8 cellular contexts compared by ENCODE assay signal in genomic region chr4:99946346-99947189, GRCh38. TPM values are rescaled to one million over a fixed set of nuclear protein-coding genes. Genes with fewer than 3 reads are reported as not detected.
DNase-seq lines count a peak whose midpoint lies in the region; ATAC-seq and TF ChIP-seq lines count a peak whose summit lies in the region.

TSS of gene DNAJB14 (minus strand) at chr4:99946618. CDS start at chr4:99946571, 47 bp downstream.

- H3K27me3 ChIP-seq in MG63 = no peaks in the 10 kb centered on the region
- H3K27me3 ChIP-seq in heart right ventricle = no peaks in the 10 kb centered on the region
- H3K27me3 ChIP-seq in upper lobe of right lung = no peaks in the 10 kb centered on the region

- H3K4me3 ChIP-seq in MG63 = peak within 1 kb of the TSS; percentile 68
- peak within 1 kb of the TSS; percentile 75 to 99 (median 92) for H3K4me3 ChIP-seq in heart right ventricle
- peak within 1 kb of the TSS; percentile 99 for H3K4me3 ChIP-seq in upper lobe of right lung

- POLR2A ChIA-PET in T-cell (lab: Charles Lee) = interaction anchor here (0.5 to 3.9 kb wide), 10 partner anchors 19 to 1288 kb away, joined by 3 to 27 read pairs (median 3); partner anchors contain the start of genes LAMTOR3 (in 2 of the 2), DAPP1 (in 1 of the 2), TRMT10A (in 1 of the 2) and TSPAN5 (in 1 of the 2)

- H3K9me3 Mint-ChIP-seq in T-cell = no peaks in the 10 kb centered on the region
- H3K9me3 Mint-ChIP-seq in progenitor cell of endocrine pancreas (ENCODE audit: low read depth) = no peaks in the 10 kb centered on the region

- H3K9me3 ChIP-seq in MG63 = no peaks in the 10 kb centered on the region; the same call in 1 of the 2 replicates
- H3K9me3 ChIP-seq in heart right ventricle = no peaks in the 10 kb centered on the region
- no peaks in the 10 kb centered on the region for H3K9me3 ChIP-seq in upper lobe of right lung

- no peak for TF ChIP-seq CTCF in heart right ventricle (IDR thresholded peaks at IDR 0.05)
- no peak for TF ChIP-seq CTCF in progenitor cell of endocrine pancreas (IDR thresholded peaks at IDR 0.05; ENCODE audit: unreplicated experiment)
- TF ChIP-seq CTCF in upper lobe of right lung (IDR thresholded peaks at IDR 0.05) = no peak

- peak; percentile 95 for DNase-seq in GM03348 (ENCODE audit: low spot score)
- DNase-seq in H4 (ENCODE audit: low spot score) = peak; percentile 58
- peak; percentile 75 for DNase-seq in MG63
- DNase-seq in T-cell = peak; percentile 64 to 84 (median 75)
- DNase-seq in heart right ventricle = peak; percentile 79 to 86
- DNase-seq in progenitor cell of endocrine pancreas (ENCODE audit: low spot score, unreplicated experiment) = peak; percentile 48
- peak; percentile 93 for DNase-seq in upper lobe of right lung

- H3K36me3 Mint-ChIP-seq in T-cell (peaks cover 11% of the 10 kb centered on the region), progenitor cell of endocrine pancreas (ENCODE audit: insufficient read depth) (peaks cover 7% of the 10 kb centered on the region)

- intact Hi-C loops in heart right ventricle (cut with DNase I) = loop anchor here in 9 of 10 donors (1.0 to 10.0 kb wide), 11 partner anchors 49 to 386 kb away; partner anchors contain the start of genes TRMT10A (in 4 of the 9), DAPP1 (in 3 of the 9) and LAMTOR3 (in 3 of the 9)
- intact Hi-C loops in upper lobe of right lung (cut with DNase I) = no loop called here

- WGBS in adipose tissue, 3 donors = 1 to 3% (median 1%) methylated on average over 58 to 87 of the region's 87 CpGs
- WGBS in heart right ventricle, 2 donors = 1% methylated on average over 84 to 87 of the region's 87 CpGs

- H3K4me1 Mint-ChIP-seq in T-cell (peaks cover 36 to 53% (median 52%) of the 10 kb centered on the region in 3 donors), progenitor cell of endocrine pancreas (ENCODE audit: low read depth) (peaks cover 19% of the 10 kb centered on the region)

- ATAC-seq in T-cell (replicated peaks in 1 of 4) = peak; percentile 58 to 67 (median 66)
- ATAC-seq in heart right ventricle = peak; percentile 43 to 83 (median 71)
- ATAC-seq in upper lobe of right lung = peak; percentile 77

- peak within 1 kb of the TSS; percentile 30 for H3K27ac ChIP-seq in adipose tissue (ENCODE audit: low read depth, low read length)
- H3K27ac ChIP-seq in heart right ventricle = peak within 1 kb of the TSS; percentile 82 to 97 (median 94)
- H3K27ac ChIP-seq in upper lobe of right lung = peak within 1 kb of the TSS; percentile 91

- H3K36me3 ChIP-seq in MG63 = peaks cover 29% of the 10 kb centered on the region
- peaks cover 0 to 21% (median 0%) of the 10 kb centered on the region in 9 donors for H3K36me3 ChIP-seq in heart right ventricle
- H3K36me3 ChIP-seq in upper lobe of right lung = peaks cover 7% of the 10 kb centered on the region

- peak within 1 kb of the TSS; percentile 98 for H3K27ac Mint-ChIP-seq in T-cell
- peak within 1 kb of the TSS; percentile 99 for H3K27ac Mint-ChIP-seq in progenitor cell of endocrine pancreas

- H3K4me3 Mint-ChIP-seq in T-cell (peak within 1 kb of the TSS; percentile 96 to 98 (median 98)), progenitor cell of endocrine pancreas (ENCODE audit: low read depth) (peak within 1 kb of the TSS; percentile 99)

- H3K4me1 ChIP-seq in heart right ventricle (peaks cover 3 to 68% (median 48%) of the 10 kb centered on the region in 9 donors), upper lobe of right lung (peaks cover 49% of the 10 kb centered on the region)

- CTCF ChIA-PET in T-cell (lab: Charles Lee) = interaction anchor here (0.5 to 3.9 kb wide), 17 partner anchors 8 to 1618 kb away, joined by 3 to 33 read pairs (median 4); partner anchors contain the start of genes TRMT10A (in 2 of the 2), DAPP1 (in 1 of the 2), LAMTOR3 (in 1 of the 2) and METAP1 (in 1 of the 2)

- H3K27me3 Mint-ChIP-seq in T-cell (no peaks in the 10 kb centered on the region), progenitor cell of endocrine pancreas (no peaks in the 10 kb centered on the region)

RNA-seq across cellular contexts. Expression of gene DNAJB14, which starts in this region (rescaled TPM):
- 32.6 and 62.2 TPM in 2 replicates for total RNA-seq in H4 (2014; rRNA removed; shearing (Covaris generic))
- 6.2 and 14.4 TPM in 2 replicates for total RNA-seq in MG63 (2014; rRNA removed; shearing (Covaris generic); ENCODE audit: low replicate concordance)
- total RNA-seq in T-cell = 10 to 100 TPM; 48.9 to 66.5 (median 61.7) TPM
- 10 to 100 TPM in 1 of 3 donors, 1 to 10 TPM in 2; 5.3 to 22.1 (median 7.0) TPM for polyA plus RNA-seq in adipose tissue
- total RNA-seq in heart right ventricle = 10 to 100 TPM; 11.7 to 25.9 (median 20.8) TPM
- 1 to 10 TPM; 4.7 to 8.5 TPM for polyA plus RNA-seq in heart right ventricle
- 40.7 and 41.7 TPM in 2 replicates for total RNA-seq in progenitor cell of endocrine pancreas
- total RNA-seq in upper lobe of right lung = 61.7 TPM

Comparison
In these comparisons a context has a peak if more than half of its experiments do, and no peak if none do; other contexts are left out.
1. Peak in every context shown above with its lines: DNase-seq, ATAC-seq, H3K4me3 ChIP-seq and H3K27ac ChIP-seq.
2. H3K27ac ChIP-seq: peak in every context shown above with its lines; median percentile 94 in heart right ventricle; 91 in upper lobe of right lung; 30 in adipose tissue.